ENCODE assay signal across 9 cellular contexts in genomic region chr14:68976160-68977067, GRCh38. TPM values are rescaled to one million over a fixed set of nuclear protein-coding genes. Genes with fewer than 3 reads are reported as not detected.
DNase-seq lines count a peak whose midpoint lies in the region; FAIRE-seq and TF ChIP-seq lines count a peak whose summit lies in the region.
"Had no signal": no experiment of that assay in that cellular context is flagged by ENCODE, and none has a peak within 500 bp of the region (broad histone marks: within the 10 kb centered on the region; RNA-seq: fewer than 3 reads in every experiment).

No MANE protein-coding gene starts in this region.

- no peak for DNase-seq in activated T-cell treated with anti-CD3 and anti-CD28 coated beads, Interleukin-2, amount 50 U/mL, for 24 hours
- DNase-seq in activated T-cell treated with anti-CD3 and anti-CD28 coated beads for 4 hours (no peak), chondrocyte (ENCODE audit: low spot score) (no peak), medulla oblongata (ENCODE audit: extremely low spot score) (peak; percentile 58), urothelium cell line (ENCODE audit: low spot score) (no peak), NCI-H526 treated with DMSO at 0.1 percent for 48 hours (lab: John Stamatoyannopoulos, UW) (no peak)
- no peak for DNase-seq in NK-92 treated with Interleukin-12 subunit alpha and Interleukin-12 subunit beta, amount 100 ng/mL, for 24 hours (lab: John Stamatoyannopoulos, UW)
- no peak for DNase-seq in central memory CD4-positive, alpha-beta T cell
- DNase-seq: RPMI8226 had no signal

- peaks cover 3% of the 10 kb centered on the region for H3K27me3 Mint-ChIP-seq in activated T-cell treated with anti-CD3 and anti-CD28 coated beads, Interleukin-2, amount 50 U/mL, for 24 hours
- H3K27me3 Mint-ChIP-seq in chondrocyte (ENCODE audit: low read depth), result no peaks in the 10 kb centered on the region

- H3K27ac Mint-ChIP-seq in activated T-cell treated with anti-CD3 and anti-CD28 coated beads, Interleukin-2, amount 50 U/mL, for 24 hours, result peak overlapping the region; percentile 92
- peak overlapping the region; percentile 95 for H3K27ac Mint-ChIP-seq in chondrocyte (ENCODE audit: unreplicated experiment)

- no peak for TF ChIP-seq CTCF in chondrocyte (IDR thresholded peaks at IDR 0.05)

- H3K36me3 Mint-ChIP-seq in activated T-cell treated with anti-CD3 and anti-CD28 coated beads, Interleukin-2, amount 50 U/mL, for 24 hours (ENCODE audit: low read depth), result peaks cover 59% of the 10 kb centered on the region
- H3K36me3 Mint-ChIP-seq in chondrocyte (ENCODE audit: low read depth), result peaks cover 46% of the 10 kb centered on the region

- H3K9me3 Mint-ChIP-seq in activated T-cell treated with anti-CD3 and anti-CD28 coated beads, Interleukin-2, amount 50 U/mL, for 24 hours, result peaks cover 13% of the 10 kb centered on the region
- no peaks in the 10 kb centered on the region for H3K9me3 Mint-ChIP-seq in chondrocyte (ENCODE audit: low read depth)

- FAIRE-seq in urothelium cell line (lab: Jason Lieb, UNC), result peak; percentile 95

- peak overlapping the region; percentile 86 for H3K4me3 Mint-ChIP-seq in activated T-cell treated with anti-CD3 and anti-CD28 coated beads, Interleukin-2, amount 50 U/mL, for 24 hours
- H3K4me3 Mint-ChIP-seq in chondrocyte (ENCODE audit: unreplicated experiment), result peak overlapping the region; percentile 87

- H3K4me1 Mint-ChIP-seq in activated T-cell treated with anti-CD3 and anti-CD28 coated beads, Interleukin-2, amount 50 U/mL, for 24 hours (ENCODE audit: low read depth), result peaks cover 63% of the 10 kb centered on the region
- H3K4me1 Mint-ChIP-seq in chondrocyte (ENCODE audit: low read depth), result peaks cover 75% of the 10 kb centered on the region

RNA-seq across cellular contexts. Expression of gene ACTN1, which starts 2.7 kb away (rescaled TPM):
- total RNA-seq in chondrocyte, result 808 to 1,105 TPM (median 1,102 TPM) in 3 replicates
